Comparison of ENCODE assay signal across 8 cellular contexts in the genomic region with DNA sequence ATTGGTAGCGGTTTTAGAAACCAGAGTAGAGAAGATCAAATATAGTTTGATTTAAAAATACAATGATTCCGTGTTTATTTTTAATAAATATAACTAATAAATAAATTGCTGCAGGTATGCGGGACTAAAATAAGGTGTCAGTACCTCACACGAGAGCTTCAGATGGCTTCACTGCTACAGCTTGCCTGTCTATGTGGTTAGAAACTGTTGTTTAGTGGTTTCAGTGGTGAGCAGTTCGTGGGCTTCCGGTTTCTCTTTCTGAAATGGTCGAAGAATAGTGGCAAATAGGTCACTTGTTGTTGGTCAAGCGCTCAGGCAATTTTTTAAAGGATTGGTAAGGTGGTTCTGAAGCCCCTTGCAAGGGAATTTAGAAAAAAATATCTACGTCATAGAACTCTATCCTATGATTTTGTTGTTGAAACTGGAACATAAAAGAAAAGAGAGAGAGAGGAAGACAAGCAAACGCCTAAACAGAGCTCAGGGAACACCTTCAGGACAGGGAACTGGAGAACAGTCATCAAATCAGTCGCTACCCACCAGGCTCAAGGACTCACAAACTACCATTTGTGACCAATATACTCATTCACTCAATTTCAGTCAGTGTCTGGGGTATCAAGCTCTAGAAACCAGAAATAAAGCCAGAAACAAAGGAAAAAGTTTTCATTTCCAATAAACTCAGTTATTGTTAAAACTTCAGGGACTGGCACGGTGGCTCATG. TPM values are rescaled to one million over a fixed set of nuclear protein-coding genes. Genes with fewer than 3 reads are reported as not detected.
DNase-seq lines count a peak whose midpoint lies in the region; ATAC-seq and TF ChIP-seq lines count a peak whose summit lies in the region.

No MANE protein-coding gene starts in this region.

- no peak for TF ChIP-seq POLR2A in stomach (IDR thresholded peaks at IDR 0.05)

- no peak for TF ChIP-seq CTCF in GM12865 (IDR thresholded peaks at IDR 0.05; ENCODE audit: insufficient read depth, low read depth, low read length, missing control alignments)
- no peak for TF ChIP-seq CTCF in stomach (IDR thresholded peaks at IDR 0.05)

- peak; percentile 97 for ATAC-seq in GM21390 (IDR thresholded peaks at IDR 0.05; ENCODE audit: unreplicated experiment)
- ATAC-seq in HG03520 (IDR thresholded peaks at IDR 0.05; ENCODE audit: unreplicated experiment): peak; percentile 93

- POLR2A ChIA-PET in HEK293T (lab: Yijun Ruan, JAX): no interaction called here

- no peaks in the 10 kb centered on the region for H3K36me3 Mint-ChIP-seq in activated T-helper 2 cell treated with anti-CD3 and anti-CD28 coated beads, Interferon-gamma antibody, Interleukin-2, Interleukin-4, amounts not matched to agents 10 μg/mL and 5 μg/mL and 100 μg/mL, durations not matched to agents 14 hours and 24 hours and 36 hours (ENCODE audit: low read depth)

- no peaks in the 10 kb centered on the region for H3K36me3 ChIP-seq in stomach

- peak overlapping the region; percentile 65 for H3K4me3 Mint-ChIP-seq in activated T-helper 2 cell treated with anti-CD3 and anti-CD28 coated beads, Interferon-gamma antibody, Interleukin-2, Interleukin-4, amounts not matched to agents 10 μg/mL and 5 μg/mL and 100 μg/mL, durations not matched to agents 14 hours and 24 hours and 36 hours (ENCODE audit: low read depth)

- no peak overlapping the region for H3K4me3 ChIP-seq in GM12865 (ENCODE audit: low read depth, low read length)
- H3K4me3 ChIP-seq in stomach: peak overlapping the region in 1 of 4 donors; percentile 9

- CTCF ChIA-PET in HEK293T (lab: Yijun Ruan, JAX): interaction anchor here (1.4 kb wide), 1 partner anchor 8 kb away, joined by 3 read pairs; no protein-coding TSS in a partner anchor

- TF ChIP-seq EP300 in stomach (IDR thresholded peaks at IDR 0.05): no peak

- DNase-seq in GM12865 (ENCODE audit: low read depth): peak; percentile 88
- no peak for DNase-seq in activated T-helper 2 cell treated with anti-CD3 and anti-CD28 coated beads, Interferon-gamma antibody, Interleukin-2, Interleukin-4, amounts not matched to agents 10 μg/mL and 5 μg/mL and 100 μg/mL, durations not matched to agents 14 hours and 24 hours and 36 hours (ENCODE audit: low spot score)
- DNase-seq in stomach: no peak
- no peak for DNase-seq in EL
- DNase-seq in HEK293T (ENCODE audit: extremely low spot score): no peak
- no peak for DNase-seq in AG20443 (ENCODE audit: low spot score)

- intact Hi-C loops in activated T-helper 2 cell treated with anti-CD3 and anti-CD28 coated beads, Interferon-gamma antibody, Interleukin-2, Interleukin-4, amounts not matched to agents 10 μg/mL and 5 μg/mL and 100 μg/mL, durations not matched to agents 14 hours and 24 hours and 36 hours (cut with micrococcal nuclease): loop anchor here (2.0 to 5.0 kb wide), 2 partner anchors 57 to 298 kb away; no protein-coding TSS in a partner anchor
- intact Hi-C loops in stomach (cut with DNase I; ENCODE audit: low total_unique reads): no loop called here

- H3K27ac ChIP-seq in stomach: no peak overlapping the region

- no peaks in the 10 kb centered on the region for H3K27me3 ChIP-seq in stomach

- no peaks in the 10 kb centered on the region for H3K9me3 Mint-ChIP-seq in activated T-helper 2 cell treated with anti-CD3 and anti-CD28 coated beads, Interferon-gamma antibody, Interleukin-2, Interleukin-4, amounts not matched to agents 10 μg/mL and 5 μg/mL and 100 μg/mL, durations not matched to agents 14 hours and 24 hours and 36 hours

- no peaks in the 10 kb centered on the region for H3K9me3 ChIP-seq in stomach

- no peak overlapping the region for H3K27ac Mint-ChIP-seq in activated T-helper 2 cell treated with anti-CD3 and anti-CD28 coated beads, Interferon-gamma antibody, Interleukin-2, Interleukin-4, amounts not matched to agents 10 μg/mL and 5 μg/mL and 100 μg/mL, durations not matched to agents 14 hours and 24 hours and 36 hours

- peaks cover 29% of the 10 kb centered on the region for H3K4me1 Mint-ChIP-seq in activated T-helper 2 cell treated with anti-CD3 and anti-CD28 coated beads, Interferon-gamma antibody, Interleukin-2, Interleukin-4, amounts not matched to agents 10 μg/mL and 5 μg/mL and 100 μg/mL, durations not matched to agents 14 hours and 24 hours and 36 hours (ENCODE audit: low read depth)

- 71 to 80% (median 76%) methylated on average over 12 of the region's 12 CpGs for WGBS in stomach, 5 donors

- H3K4me1 ChIP-seq in stomach: no peaks in the 10 kb centered on the region

- peaks cover 23% of the 10 kb centered on the region for H3K27me3 Mint-ChIP-seq in activated T-helper 2 cell treated with anti-CD3 and anti-CD28 coated beads, Interferon-gamma antibody, Interleukin-2, Interleukin-4, amounts not matched to agents 10 μg/mL and 5 μg/mL and 100 μg/mL, durations not matched to agents 14 hours and 24 hours and 36 hours (ENCODE audit: low read depth)

TF ChIP-seq in HEK293T, 16 proteins besides CTCF, POLR2A, EP300 and RAD21:
- TF ChIP-seq TARDBP (IDR thresholded peaks at IDR 0.05) (no peak), BHLHE40 (IDR thresholded peaks at IDR 0.05; ENCODE audit: borderline replicate concordance) (no peak), ELF4 (IDR thresholded peaks at IDR 0.05) (no peak), FOXA1 (IDR thresholded peaks at IDR 0.05) (no peak), NFRKB (IDR thresholded peaks at IDR 0.05) (no peak), HDGF (IDR thresholded peaks at IDR 0.05; ENCODE audit: borderline replicate concordance) (no peak), ARNT (IDR thresholded peaks at IDR 0.05) (no peak), FOXM1 (IDR thresholded peaks at IDR 0.05; ENCODE audit: borderline replicate concordance) (no peak), SP1 (IDR thresholded peaks at IDR 0.05) (no peak), ZNF384 (IDR thresholded peaks at IDR 0.05) (no peak), LEF1 (IDR thresholded peaks at IDR 0.05; ENCODE audit: borderline replicate concordance) (no peak), FOXK2 (IDR thresholded peaks at IDR 0.05) (no peak), L3MBTL2 (conservative IDR thresholded peaks at IDR 0.05) (no peak), CTBP1 (IDR thresholded peaks at IDR 0.05; ENCODE audit: borderline replicate concordance) (no peak), SUZ12 (IDR thresholded peaks at IDR 0.05) (no peak)
- TF ChIP-seq, protein P1, sequence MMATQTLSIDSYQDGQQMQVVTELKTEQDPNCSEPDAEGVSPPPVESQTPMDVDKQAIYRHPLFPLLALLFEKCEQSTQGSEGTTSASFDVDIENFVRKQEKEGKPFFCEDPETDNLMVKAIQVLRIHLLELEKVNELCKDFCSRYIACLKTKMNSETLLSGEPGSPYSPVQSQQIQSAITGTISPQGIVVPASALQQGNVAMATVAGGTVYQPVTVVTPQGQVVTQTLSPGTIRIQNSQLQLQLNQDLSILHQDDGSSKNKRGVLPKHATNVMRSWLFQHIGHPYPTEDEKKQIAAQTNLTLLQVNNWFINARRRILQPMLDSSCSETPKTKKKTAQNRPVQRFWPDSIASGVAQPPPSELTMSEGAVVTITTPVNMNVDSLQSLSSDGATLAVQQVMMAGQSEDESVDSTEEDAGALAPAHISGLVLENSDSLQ (IDR thresholded peaks at IDR 0.05): no peak

RNA-seq across cellular contexts. Expression of gene GABARAPL1, which starts 31.3 kb away (rescaled TPM):
- total RNA-seq in activated T-helper 2 cell treated with anti-CD3 and anti-CD28 coated beads, Interferon-gamma antibody, Interleukin-2, Interleukin-4, amounts not matched to agents 10 μg/mL and 5 μg/mL and 100 μg/mL, durations not matched to agents 14 hours and 24 hours and 36 hours: 4.0 and 5.2 TPM in 2 replicates
- total RNA-seq in stomach: 100 to 1,000 TPM in 2 of 5 donors, 10 to 100 TPM in 3; 28.4 to 116 (median 91.0) TPM
- polyA plus RNA-seq in stomach: 100 to 1,000 TPM in 2 of 3 donors, 10 to 100 TPM in 1; 63.5 to 133 (median 126) TPM
